1 cellular context compared by ENCODE assay signal in the genomic region with DNA sequence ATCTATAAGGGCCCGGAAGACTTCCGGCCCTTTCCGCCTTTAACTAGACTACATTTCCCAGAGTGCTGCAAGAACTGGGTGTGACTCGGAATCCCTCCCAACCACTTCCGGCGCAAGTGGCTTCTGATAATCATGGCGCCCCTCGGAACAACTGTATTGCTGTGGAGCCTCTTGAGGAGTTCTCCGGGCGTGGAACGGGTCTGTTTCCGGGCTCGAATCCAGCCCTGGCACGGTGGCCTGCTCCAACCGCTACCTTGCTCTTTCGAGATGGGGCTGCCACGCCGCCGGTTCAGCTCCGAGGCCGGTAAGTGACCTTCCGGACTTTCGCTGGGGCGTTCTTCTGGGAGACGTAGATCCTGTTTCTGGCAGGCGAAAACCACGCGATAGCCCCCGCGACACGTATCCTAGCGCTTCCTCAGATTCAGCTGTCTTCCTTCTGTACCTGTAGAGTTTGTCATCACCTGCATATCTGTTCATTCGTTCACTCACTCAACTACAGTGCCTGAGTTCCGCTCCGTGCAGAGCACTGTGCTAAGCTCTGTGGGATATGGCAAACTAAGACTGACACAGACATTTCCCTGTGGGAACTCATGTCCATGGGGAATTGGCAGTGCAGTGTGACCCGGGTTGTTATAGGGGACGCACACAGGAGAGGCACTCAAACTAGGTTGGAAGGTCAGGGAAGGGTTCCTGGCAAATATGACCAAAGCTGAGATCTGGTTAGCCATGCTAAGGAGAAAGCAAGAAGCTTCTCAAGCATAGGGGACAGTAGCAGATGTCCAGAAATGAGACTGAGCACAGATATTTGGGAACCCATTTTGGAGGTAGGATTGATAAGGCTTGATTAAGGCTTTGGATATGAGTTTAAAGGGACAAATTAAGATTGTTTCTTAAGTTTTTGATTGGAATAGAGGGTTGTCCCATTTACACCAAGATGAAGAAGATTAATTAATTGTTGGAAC.
TF ChIP-seq lines count a peak whose summit lies in the region.

Gene MRPS22 (plus strand): TSS at position 126 of the 962 bp plus-strand sequence. CDS start 7 bp downstream, at position 133.

TF ChIP-seq in HepG2, 621 proteins besides CTCF, POLR2A, EP300 and RAD21 (continued from another document and continues in another):
- TF ChIP-seq ZNF101 (CRISPR knock-in tag; IDR thresholded peaks at IDR 0.05; ENCODE audit: borderline replicate concordance, low read depth) (no peak), POLR2G (IDR thresholded peaks at IDR 0.05; ENCODE audit: low read depth, low read length) (peak; percentile 83), HMGXB4 (CRISPR knock-in tag; IDR thresholded peaks at IDR 0.05; ENCODE audit: borderline replicate concordance in 1 of 2, low read depth in 1 of 2) (peak in 1 of 2 experiments; percentile 69; a peak in 1 of 4 replicates), TCF12 (IDR thresholded peaks at IDR 0.05) (no peak), TCF12 (CRISPR knock-in tag; IDR thresholded peaks at IDR 0.05) (no peak), NCOA5 (CRISPR knock-in tag; IDR thresholded peaks at IDR 0.05) (no peak), MBD4 (IDR thresholded peaks at IDR 0.05; ENCODE audit: borderline replicate concordance, low read length) (no peak; the same call in 1 of the 2 replicates), SKI (IDR thresholded peaks at IDR 0.05; ENCODE audit: partially characterized antibody) (no peak), KLF16 (CRISPR knock-in tag; IDR thresholded peaks at IDR 0.05) (no peak), SP2 (CRISPR knock-in tag; IDR thresholded peaks at IDR 0.05) (no peak; the same call in 1 of the 2 replicates), POLR2AphosphoS2 (IDR thresholded peaks at IDR 0.05; ENCODE audit: low read depth, low read length) (no peak), STAG1 (CRISPR knock-in tag; IDR thresholded peaks at IDR 0.05) (no peak), ZHX1 (CRISPR knock-in tag; IDR thresholded peaks at IDR 0.05; ENCODE audit: low read depth) (no peak), TCF7L2 (IDR thresholded peaks at IDR 0.05; ENCODE audit: low read depth, low read length) (no peak), ESRRA (CRISPR knock-in tag; IDR thresholded peaks at IDR 0.05; ENCODE audit: low read depth) (peak; percentile 30; the same call in 1 of the 2 replicates), ZFY (CRISPR knock-in tag; IDR thresholded peaks at IDR 0.05) (peak; percentile 68), ZNF235 (CRISPR knock-in tag; IDR thresholded peaks at IDR 0.05; ENCODE audit: borderline replicate concordance) (no peak), TBX3 (IDR thresholded peaks at IDR 0.05; ENCODE audit: borderline replicate concordance) (no peak), PCBP2 (optimal IDR thresholded peaks at IDR 0.05; ENCODE audit: low read depth, low read length, poor library complexity, severe bottlenecking) (no peak), ATF6 (CRISPR knock-in tag; conservative IDR thresholded peaks at IDR 0.05) (no peak), MAFG (CRISPR knock-in tag; IDR thresholded peaks at IDR 0.05) (no peak), ZNF549 (CRISPR knock-in tag; IDR thresholded peaks at IDR 0.05) (no peak), PHF5A (CRISPR knock-in tag; IDR thresholded peaks at IDR 0.05; ENCODE audit: low read depth, unreplicated experiment) (no peak), REL (CRISPR knock-in tag; conservative IDR thresholded peaks at IDR 0.05) (no peak), TAF15 (IDR thresholded peaks at IDR 0.05; ENCODE audit: low read depth, low read length, poor library complexity, severe bottlenecking) (no peak), KAT7 (CRISPR knock-in tag; IDR thresholded peaks at IDR 0.05; ENCODE audit: borderline replicate concordance) (0 out of 2 replicates have a peak, but pooled peaks have one; percentile 8)
- TF ChIP-seq, protein P1, sequence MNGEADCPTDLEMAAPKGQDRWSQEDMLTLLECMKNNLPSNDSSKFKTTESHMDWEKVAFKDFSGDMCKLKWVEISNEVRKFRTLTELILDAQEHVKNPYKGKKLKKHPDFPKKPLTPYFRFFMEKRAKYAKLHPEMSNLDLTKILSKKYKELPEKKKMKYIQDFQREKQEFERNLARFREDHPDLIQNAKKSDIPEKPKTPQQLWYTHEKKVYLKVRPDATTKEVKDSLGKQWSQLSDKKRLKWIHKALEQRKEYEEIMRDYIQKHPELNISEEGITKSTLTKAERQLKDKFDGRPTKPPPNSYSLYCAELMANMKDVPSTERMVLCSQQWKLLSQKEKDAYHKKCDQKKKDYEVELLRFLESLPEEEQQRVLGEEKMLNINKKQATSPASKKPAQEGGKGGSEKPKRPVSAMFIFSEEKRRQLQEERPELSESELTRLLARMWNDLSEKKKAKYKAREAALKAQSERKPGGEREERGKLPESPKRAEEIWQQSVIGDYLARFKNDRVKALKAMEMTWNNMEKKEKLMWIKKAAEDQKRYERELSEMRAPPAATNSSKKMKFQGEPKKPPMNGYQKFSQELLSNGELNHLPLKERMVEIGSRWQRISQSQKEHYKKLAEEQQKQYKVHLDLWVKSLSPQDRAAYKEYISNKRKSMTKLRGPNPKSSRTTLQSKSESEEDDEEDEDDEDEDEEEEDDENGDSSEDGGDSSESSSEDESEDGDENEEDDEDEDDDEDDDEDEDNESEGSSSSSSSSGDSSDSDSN (CRISPR knock-in tag; IDR thresholded peaks at IDR 0.05) = peak; percentile 32; the same call in 1 of the 2 replicates
- TF ChIP-seq, protein P2, sequence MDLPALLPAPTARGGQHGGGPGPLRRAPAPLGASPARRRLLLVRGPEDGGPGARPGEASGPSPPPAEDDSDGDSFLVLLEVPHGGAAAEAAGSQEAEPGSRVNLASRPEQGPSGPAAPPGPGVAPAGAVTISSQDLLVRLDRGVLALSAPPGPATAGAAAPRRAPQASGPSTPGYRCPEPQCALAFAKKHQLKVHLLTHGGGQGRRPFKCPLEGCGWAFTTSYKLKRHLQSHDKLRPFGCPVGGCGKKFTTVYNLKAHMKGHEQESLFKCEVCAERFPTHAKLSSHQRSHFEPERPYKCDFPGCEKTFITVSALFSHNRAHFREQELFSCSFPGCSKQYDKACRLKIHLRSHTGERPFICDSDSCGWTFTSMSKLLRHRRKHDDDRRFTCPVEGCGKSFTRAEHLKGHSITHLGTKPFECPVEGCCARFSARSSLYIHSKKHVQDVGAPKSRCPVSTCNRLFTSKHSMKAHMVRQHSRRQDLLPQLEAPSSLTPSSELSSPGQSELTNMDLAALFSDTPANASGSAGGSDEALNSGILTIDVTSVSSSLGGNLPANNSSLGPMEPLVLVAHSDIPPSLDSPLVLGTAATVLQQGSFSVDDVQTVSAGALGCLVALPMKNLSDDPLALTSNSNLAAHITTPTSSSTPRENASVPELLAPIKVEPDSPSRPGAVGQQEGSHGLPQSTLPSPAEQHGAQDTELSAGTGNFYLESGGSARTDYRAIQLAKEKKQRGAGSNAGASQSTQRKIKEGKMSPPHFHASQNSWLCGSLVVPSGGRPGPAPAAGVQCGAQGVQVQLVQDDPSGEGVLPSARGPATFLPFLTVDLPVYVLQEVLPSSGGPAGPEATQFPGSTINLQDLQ (CRISPR knock-in tag; IDR thresholded peaks at IDR 0.05) = peak; percentile 71; the same call in 1 of the 2 replicates
- TF ChIP-seq, protein P3, sequence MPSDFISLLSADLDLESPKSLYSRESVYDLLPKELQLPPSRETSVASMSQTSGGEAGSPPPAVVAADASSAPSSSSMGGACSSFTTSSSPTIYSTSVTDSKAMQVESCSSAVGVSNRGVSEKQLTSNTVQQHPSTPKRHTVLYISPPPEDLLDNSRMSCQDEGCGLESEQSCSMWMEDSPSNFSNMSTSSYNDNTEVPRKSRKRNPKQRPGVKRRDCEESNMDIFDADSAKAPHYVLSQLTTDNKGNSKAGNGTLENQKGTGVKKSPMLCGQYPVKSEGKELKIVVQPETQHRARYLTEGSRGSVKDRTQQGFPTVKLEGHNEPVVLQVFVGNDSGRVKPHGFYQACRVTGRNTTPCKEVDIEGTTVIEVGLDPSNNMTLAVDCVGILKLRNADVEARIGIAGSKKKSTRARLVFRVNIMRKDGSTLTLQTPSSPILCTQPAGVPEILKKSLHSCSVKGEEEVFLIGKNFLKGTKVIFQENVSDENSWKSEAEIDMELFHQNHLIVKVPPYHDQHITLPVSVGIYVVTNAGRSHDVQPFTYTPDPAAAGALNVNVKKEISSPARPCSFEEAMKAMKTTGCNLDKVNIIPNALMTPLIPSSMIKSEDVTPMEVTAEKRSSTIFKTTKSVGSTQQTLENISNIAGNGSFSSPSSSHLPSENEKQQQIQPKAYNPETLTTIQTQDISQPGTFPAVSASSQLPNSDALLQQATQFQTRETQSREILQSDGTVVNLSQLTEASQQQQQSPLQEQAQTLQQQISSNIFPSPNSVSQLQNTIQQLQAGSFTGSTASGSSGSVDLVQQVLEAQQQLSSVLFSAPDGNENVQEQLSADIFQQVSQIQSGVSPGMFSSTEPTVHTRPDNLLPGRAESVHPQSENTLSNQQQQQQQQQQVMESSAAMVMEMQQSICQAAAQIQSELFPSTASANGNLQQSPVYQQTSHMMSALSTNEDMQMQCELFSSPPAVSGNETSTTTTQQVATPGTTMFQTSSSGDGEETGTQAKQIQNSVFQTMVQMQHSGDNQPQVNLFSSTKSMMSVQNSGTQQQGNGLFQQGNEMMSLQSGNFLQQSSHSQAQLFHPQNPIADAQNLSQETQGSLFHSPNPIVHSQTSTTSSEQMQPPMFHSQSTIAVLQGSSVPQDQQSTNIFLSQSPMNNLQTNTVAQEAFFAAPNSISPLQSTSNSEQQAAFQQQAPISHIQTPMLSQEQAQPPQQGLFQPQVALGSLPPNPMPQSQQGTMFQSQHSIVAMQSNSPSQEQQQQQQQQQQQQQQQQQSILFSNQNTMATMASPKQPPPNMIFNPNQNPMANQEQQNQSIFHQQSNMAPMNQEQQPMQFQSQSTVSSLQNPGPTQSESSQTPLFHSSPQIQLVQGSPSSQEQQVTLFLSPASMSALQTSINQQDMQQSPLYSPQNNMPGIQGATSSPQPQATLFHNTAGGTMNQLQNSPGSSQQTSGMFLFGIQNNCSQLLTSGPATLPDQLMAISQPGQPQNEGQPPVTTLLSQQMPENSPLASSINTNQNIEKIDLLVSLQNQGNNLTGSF (CRISPR knock-in tag; IDR thresholded peaks at IDR 0.05) = no peak
- TF ChIP-seq, protein P4, sequence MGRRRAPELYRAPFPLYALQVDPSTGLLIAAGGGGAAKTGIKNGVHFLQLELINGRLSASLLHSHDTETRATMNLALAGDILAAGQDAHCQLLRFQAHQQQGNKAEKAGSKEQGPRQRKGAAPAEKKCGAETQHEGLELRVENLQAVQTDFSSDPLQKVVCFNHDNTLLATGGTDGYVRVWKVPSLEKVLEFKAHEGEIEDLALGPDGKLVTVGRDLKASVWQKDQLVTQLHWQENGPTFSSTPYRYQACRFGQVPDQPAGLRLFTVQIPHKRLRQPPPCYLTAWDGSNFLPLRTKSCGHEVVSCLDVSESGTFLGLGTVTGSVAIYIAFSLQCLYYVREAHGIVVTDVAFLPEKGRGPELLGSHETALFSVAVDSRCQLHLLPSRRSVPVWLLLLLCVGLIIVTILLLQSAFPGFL (CRISPR knock-in tag; IDR thresholded peaks at IDR 0.05) = no peak
- TF ChIP-seq, protein P5, sequence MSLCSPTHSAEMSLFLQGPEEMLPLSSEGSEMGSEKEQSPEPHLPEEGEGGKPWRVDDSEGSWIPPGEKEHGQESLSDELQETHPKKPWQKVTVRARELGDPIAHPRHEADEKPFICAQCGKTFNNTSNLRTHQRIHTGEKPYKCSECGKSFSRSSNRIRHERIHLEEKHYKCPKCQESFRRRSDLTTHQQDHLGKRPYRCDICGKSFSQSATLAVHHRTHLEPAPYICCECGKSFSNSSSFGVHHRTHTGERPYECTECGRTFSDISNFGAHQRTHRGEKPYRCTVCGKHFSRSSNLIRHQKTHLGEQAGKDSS (CRISPR knock-in tag; IDR thresholded peaks at IDR 0.05; ENCODE audit: borderline replicate concordance, low read depth) = peak; percentile 90; the same call in 1 of the 2 replicates
